In the genomic region with DNA sequence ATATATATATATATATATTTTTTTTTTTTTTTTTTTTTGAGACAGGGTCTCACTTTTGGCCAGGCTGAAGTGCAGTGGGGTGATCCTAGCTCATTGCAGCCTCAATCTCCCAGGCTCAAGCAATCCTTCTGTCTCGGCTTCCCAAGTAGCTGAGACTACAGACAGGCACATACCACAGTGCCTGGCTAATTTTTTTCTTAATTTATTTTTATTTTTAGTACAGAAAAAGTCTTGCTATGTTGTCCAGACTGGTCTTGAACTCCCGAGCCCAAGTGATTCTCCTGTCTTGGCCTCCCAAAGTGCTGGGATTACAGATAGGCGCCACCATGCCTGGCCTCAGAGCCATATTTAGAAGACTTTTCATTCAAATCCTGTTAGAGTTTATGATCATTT, we compare ENCODE assay signal across 15 cellular contexts.
A peak's percentile ranks its signal among the peaks of the same experiment; 100 is the strongest.
DNase-seq lines count a peak whose midpoint lies in the region; ATAC-seq and TF ChIP-seq lines count a peak whose summit lies in the region.
"Had no signal": no experiment of that assay in that cellular context is flagged by ENCODE, and none has a peak within 500 bp of the region (broad histone marks: within the 10 kb centered on the region; RNA-seq: fewer than 3 reads in every experiment).

No MANE protein-coding gene starts in this region.

- H4K20me1 ChIP-seq in GM23338 (replicated peaks; ENCODE audit: insufficient read depth) (no peaks in the 10 kb centered on the region), hepatocyte (ENCODE audit: insufficient read depth, poor library complexity, severe bottlenecking) (no peaks in the 10 kb centered on the region)

- H3K4me3 ChIP-seq in GM23338 = no peak overlapping the region
- no peak overlapping the region for H3K4me3 ChIP-seq in brain microvascular endothelial cell (ENCODE audit: low read depth, low read length)
- no peak overlapping the region for H3K4me3 ChIP-seq in hepatocyte
- no peak overlapping the region for H3K4me3 ChIP-seq in skeletal muscle satellite cell (ENCODE audit: low read length)
- H3K4me3 ChIP-seq: colonic mucosa, SJCRH30 had no signal

- H3K9me2 ChIP-seq in GM23338 (ENCODE audit: insufficient read depth) (no peaks in the 10 kb centered on the region), hepatocyte (replicated peaks; ENCODE audit: insufficient read depth) (no peaks in the 10 kb centered on the region)

- peak overlapping the region; percentile 66; the same call in 1 of the 2 replicates for H3K27ac Mint-ChIP-seq in GM23338
- H3K27ac Mint-ChIP-seq: activated CD8-positive, alpha-beta memory T cell treated with anti-CD3 and anti-CD28 coated beads, Interleukin-2, amount 10 ng/mL, durations not matched to agents 7 days and 5 days; memory B cell had no signal

- H3K36me3 Mint-ChIP-seq in GM23338 (ENCODE audit: low read depth) = peaks cover 3% of the 10 kb centered on the region; the same call in 1 of the 3 replicates

- H3K4me1 Mint-ChIP-seq in GM23338 = peaks cover 16% of the 10 kb centered on the region

- H2AFZ ChIP-seq in GM23338 (no peak overlapping the region), hepatocyte (no peak overlapping the region)

- no peaks in the 10 kb centered on the region for H3K9me3 ChIP-seq in hepatocyte (ENCODE audit: low read depth)
- no peaks in the 10 kb centered on the region for H3K9me3 ChIP-seq in skeletal muscle satellite cell (replicated peaks; ENCODE audit: low read length)
- H3K9me3 ChIP-seq: colonic mucosa, SJCRH30 had no signal

- no peak overlapping the region for H3K27ac ChIP-seq in GM23338 (ENCODE audit: low read depth)
- H3K27ac ChIP-seq in brain microvascular endothelial cell = peak overlapping the region; percentile 74
- peak overlapping the region; percentile 42 for H3K27ac ChIP-seq in hepatocyte
- H3K27ac ChIP-seq: colonic mucosa, SJCRH30 had no signal

- H3K9ac ChIP-seq in skeletal muscle satellite cell (ENCODE audit: low read depth, low read length) = peak overlapping the region; percentile 11

- H3K4me2 ChIP-seq in GM23338 (no peak overlapping the region), hepatocyte (no peak overlapping the region), skeletal muscle satellite cell (ENCODE audit: low read length) (peak overlapping the region; percentile 25)

- no peak for DNase-seq in GM23338 (ENCODE audit: low spot score)
- DNase-seq in brain microvascular endothelial cell = peak; percentile 28
- DNase-seq in hepatocyte (ENCODE audit: low spot score) = no peak
- DNase-seq in medulla oblongata (ENCODE audit: extremely low spot score) = no peak
- DNase-seq in foreskin melanocyte = no peak
- no peak for DNase-seq in NCI-H2081 (lab: John Stamatoyannopoulos, UW)
- no peak for DNase-seq in COLO829 (ENCODE audit: low spot score)
- DNase-seq: activated CD4-positive, alpha-beta T cell treated with anti-CD3 and anti-CD28 coated beads for 1 hour; activated CD8-positive, alpha-beta memory T cell treated with anti-CD3 and anti-CD28 coated beads, Interleukin-2, amount 10 ng/mL, durations not matched to agents 7 days and 5 days; colonic mucosa; NCI-H2029 treated with DMSO at 0.1 percent for 48 hours had no signal

- WGBS in hepatocyte (ENCODE audit: low lambda C conversion rate, missing lambda C conversion rate) = 85% methylated on average over 3 of the region's 3 CpGs

- no peak for ATAC-seq in GM23338
- ATAC-seq: activated CD8-positive, alpha-beta memory T cell treated with anti-CD3 and anti-CD28 coated beads, Interleukin-2, amount 10 ng/mL, durations not matched to agents 7 days and 5 days had no signal

- no peak for TF ChIP-seq CTCF in GM23338 (conservative IDR thresholded peaks at IDR 0.05; ENCODE audit: low read depth in 2 of 2)
- no peak for TF ChIP-seq CTCF in brain microvascular endothelial cell (IDR thresholded peaks at IDR 0.05; ENCODE audit: low read depth, low read length, missing control alignments)
- TF ChIP-seq CTCF in hepatocyte (IDR thresholded peaks at IDR 0.05; ENCODE audit: poor library complexity) = no peak

- peaks cover 4% of the 10 kb centered on the region for H3K27me3 Mint-ChIP-seq in GM23338 (ENCODE audit: insufficient read depth, low read depth, poor library complexity)
- H3K27me3 Mint-ChIP-seq: activated CD8-positive, alpha-beta memory T cell treated with anti-CD3 and anti-CD28 coated beads, Interleukin-2, amount 10 ng/mL, durations not matched to agents 7 days and 5 days; memory B cell had no signal

- H3K36me3 ChIP-seq in GM23338 (ENCODE audit: insufficient read depth) (no peaks in the 10 kb centered on the region), brain microvascular endothelial cell (replicated peaks) (no peaks in the 10 kb centered on the region), hepatocyte (replicated peaks; ENCODE audit: insufficient read depth, low read depth) (no peaks in the 10 kb centered on the region), skeletal muscle satellite cell (ENCODE audit: insufficient read depth, low read length) (no peaks in the 10 kb centered on the region)
- H3K36me3 ChIP-seq: colonic mucosa, SJCRH30 had no signal

- H3K4me1 ChIP-seq in GM23338 (ENCODE audit: insufficient read depth) (peaks cover 3% of the 10 kb centered on the region; the same call in 1 of the 2 replicates), hepatocyte (ENCODE audit: insufficient read depth) (no peaks in the 10 kb centered on the region), skeletal muscle satellite cell (ENCODE audit: control insufficient read depth, insufficient read depth, low read length) (peaks cover 23% of the 10 kb centered on the region)
- H3K4me1 ChIP-seq: colonic mucosa, SJCRH30 had no signal

- H3F3A ChIP-seq in GM23338 (replicated peaks; ENCODE audit: low read depth) = no peaks in the 10 kb centered on the region

- H3K4me3 Mint-ChIP-seq in GM23338 = no peak overlapping the region
- H3K4me3 Mint-ChIP-seq: activated CD8-positive, alpha-beta memory T cell treated with anti-CD3 and anti-CD28 coated beads, Interleukin-2, amount 10 ng/mL, durations not matched to agents 7 days and 5 days; memory B cell had no signal

- in situ Hi-C loops in brain microvascular endothelial cell (cut with HindIII; ENCODE audit: low pct_ligation_motif_present, low sequenced_read_pairs) = no loop called here

- H3K79me2 ChIP-seq in GM23338 (replicated peaks; ENCODE audit: insufficient read depth) = no peaks in the 10 kb centered on the region
- no peaks in the 10 kb centered on the region for H3K79me2 ChIP-seq in hepatocyte

- H3K27me3 ChIP-seq in GM23338 (ENCODE audit: insufficient read depth) = no peaks in the 10 kb centered on the region
- H3K27me3 ChIP-seq in brain microvascular endothelial cell (replicated peaks) = no peaks in the 10 kb centered on the region
- no peaks in the 10 kb centered on the region for H3K27me3 ChIP-seq in hepatocyte
- H3K27me3 ChIP-seq in skeletal muscle satellite cell (ENCODE audit: control insufficient read depth, insufficient read depth, low read length) = no peaks in the 10 kb centered on the region
- H3K27me3 ChIP-seq: colonic mucosa, SJCRH30 had no signal

- H3K9me3 Mint-ChIP-seq in GM23338 = peaks cover 3% of the 10 kb centered on the region; the same call in 1 of the 3 replicates
- H3K9me3 Mint-ChIP-seq: neural crest cell had no signal

TF ChIP-seq in GM23338, 12 proteins besides CTCF, POLR2A, EP300 and RAD21 (continues in another document):
- TF ChIP-seq ZNF114 (CRISPR knock-in tag; IDR thresholded peaks at IDR 0.05) (no peak), JUNB (IDR thresholded peaks at IDR 0.05; ENCODE audit: unreplicated experiment) (no peak), EZH2phosphoT487 (IDR thresholded peaks at IDR 0.05; ENCODE audit: unreplicated experiment) (no peak), CREB1 (CRISPR knock-in tag; IDR thresholded peaks at IDR 0.05; ENCODE audit: low read depth) (no peak), ZNF331 (CRISPR knock-in tag; IDR thresholded peaks at IDR 0.05; ENCODE audit: low read depth) (no peak), EZH2 (IDR thresholded peaks at IDR 0.05; ENCODE audit: low read depth, unreplicated experiment) (no peak), POLR2AphosphoS5 (IDR thresholded peaks at IDR 0.05; ENCODE audit: low read depth) (no peak), STAT1 (IDR thresholded peaks at IDR 0.05; ENCODE audit: unreplicated experiment) (no peak), NANOG (IDR thresholded peaks at IDR 0.05; ENCODE audit: borderline replicate concordance) (no peak)
- TF ChIP-seq, protein P1, sequence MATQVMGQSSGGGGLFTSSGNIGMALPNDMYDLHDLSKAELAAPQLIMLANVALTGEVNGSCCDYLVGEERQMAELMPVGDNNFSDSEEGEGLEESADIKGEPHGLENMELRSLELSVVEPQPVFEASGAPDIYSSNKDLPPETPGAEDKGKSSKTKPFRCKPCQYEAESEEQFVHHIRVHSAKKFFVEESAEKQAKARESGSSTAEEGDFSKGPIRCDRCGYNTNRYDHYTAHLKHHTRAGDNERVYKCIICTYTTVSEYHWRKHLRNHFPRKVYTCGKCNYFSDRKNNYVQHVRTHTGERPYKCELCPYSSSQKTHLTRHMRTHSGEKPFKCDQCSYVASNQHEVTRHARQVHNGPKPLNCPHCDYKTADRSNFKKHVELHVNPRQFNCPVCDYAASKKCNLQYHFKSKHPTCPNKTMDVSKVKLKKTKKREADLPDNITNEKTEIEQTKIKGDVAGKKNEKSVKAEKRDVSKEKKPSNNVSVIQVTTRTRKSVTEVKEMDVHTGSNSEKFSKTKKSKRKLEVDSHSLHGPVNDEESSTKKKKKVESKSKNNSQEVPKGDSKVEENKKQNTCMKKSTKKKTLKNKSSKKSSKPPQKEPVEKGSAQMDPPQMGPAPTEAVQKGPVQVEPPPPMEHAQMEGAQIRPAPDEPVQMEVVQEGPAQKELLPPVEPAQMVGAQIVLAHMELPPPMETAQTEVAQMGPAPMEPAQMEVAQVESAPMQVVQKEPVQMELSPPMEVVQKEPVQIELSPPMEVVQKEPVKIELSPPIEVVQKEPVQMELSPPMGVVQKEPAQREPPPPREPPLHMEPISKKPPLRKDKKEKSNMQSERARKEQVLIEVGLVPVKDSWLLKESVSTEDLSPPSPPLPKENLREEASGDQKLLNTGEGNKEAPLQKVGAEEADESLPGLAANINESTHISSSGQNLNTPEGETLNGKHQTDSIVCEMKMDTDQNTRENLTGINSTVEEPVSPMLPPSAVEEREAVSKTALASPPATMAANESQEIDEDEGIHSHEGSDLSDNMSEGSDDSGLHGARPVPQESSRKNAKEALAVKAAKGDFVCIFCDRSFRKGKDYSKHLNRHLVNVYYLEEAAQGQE (IDR thresholded peaks at IDR 0.05; ENCODE audit: unreplicated experiment) = no peak
